ENCODE assay signal across 9 cellular contexts in the genomic region with DNA sequence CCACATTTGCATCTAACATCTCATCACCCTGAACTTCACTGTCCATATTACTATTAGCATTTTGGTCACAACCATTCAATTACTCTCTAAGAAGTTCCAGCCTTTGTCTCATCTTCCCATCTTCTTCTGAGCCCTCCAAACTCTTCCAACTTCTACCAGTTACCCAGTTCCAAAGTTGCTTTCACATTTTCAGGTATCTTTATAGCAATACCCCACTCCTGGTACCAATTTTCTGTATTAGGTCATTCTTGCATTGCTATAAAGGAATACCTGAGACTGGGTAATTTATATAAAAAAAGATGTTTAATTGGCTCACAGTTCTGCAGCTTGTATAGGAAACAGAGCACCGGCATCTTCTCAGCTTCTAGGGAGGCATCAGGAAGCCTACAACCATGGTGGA.
"Had no signal": no experiment of that assay in that cellular context is flagged by ENCODE, and none has a peak within 500 bp of the region (broad histone marks: within the 10 kb centered on the region; RNA-seq: fewer than 3 reads in every experiment).

No MANE protein-coding gene starts in this region.

- H3K9me3 ChIP-seq: HAP-1 had no signal

- ATAC-seq: HCT116 had no signal

- H3K27ac ChIP-seq: GM23248, HL-60, KMS-11 had no signal

- DNase-seq: GM23248, GOT3, H7, IMR-90, KBM-7 had no signal

- H3K4me3 ChIP-seq: GM23248, HAP-1 had no signal

- H3K9ac ChIP-seq: GM23248, KMS-11 had no signal

- H3K4me1 ChIP-seq: HAP-1 had no signal

- H3K36me3 ChIP-seq: HAP-1 had no signal
